ENCODE assay signal across 18 cellular contexts in genomic region chr17:338442-339192, GRCh38. TPM values are rescaled to one million over a fixed set of nuclear protein-coding genes. Genes with fewer than 3 reads are reported as not detected.
DNase-seq lines count a peak whose midpoint lies in the region; ATAC-seq, FAIRE-seq and TF ChIP-seq lines count a peak whose summit lies in the region.
"Had no signal": no experiment of that assay in that cellular context is flagged by ENCODE, and none has a peak within 500 bp of the region (broad histone marks: within the 10 kb centered on the region; RNA-seq: fewer than 3 reads in every experiment).

No MANE protein-coding gene starts in this region.

- H3K27ac Mint-ChIP-seq in natural killer cell treated with Interleukin-12 subunit alpha and Interleukin-12 subunit beta and Interleukin-15 and Interleukin-18, amount 100 ng/mL, for 72 hours, result no peak overlapping the region
- H3K27ac Mint-ChIP-seq: activated naive CD4-positive, alpha-beta T cell treated with anti-CD3 and anti-CD28 coated beads for 36 hours; B cell; stimulated activated memory B cell treated with anti-CD40 and anti-IgM and Interleukin-4, amounts not matched to agents 10 μg/mL and 1 μg/mL and 100 μg/mL, for 72 hours had no signal

- H3K27me3 Mint-ChIP-seq in natural killer cell treated with Interleukin-12 subunit alpha and Interleukin-12 subunit beta and Interleukin-15 and Interleukin-18, amount 100 ng/mL, for 72 hours, result peaks cover 0 to 9% of the 10 kb centered on the region in 2 donors

- DNase-seq in H7, result peak; percentile 62
- peak; percentile 46 for DNase-seq in RWPE2 (ENCODE audit: low spot score)
- DNase-seq in islet precursor cell, result peak; percentile 52
- peak; percentile 83 to 96 (median 92) for DNase-seq in pancreas
- DNase-seq in BE2C, result no peak
- DNase-seq in natural killer cell treated with Interleukin-12 subunit alpha and Interleukin-12 subunit beta and Interleukin-15 and Interleukin-18, amount 100 ng/mL, for 72 hours (ENCODE audit: low spot score), result no peak
- no peak for DNase-seq in iPS-NIHi11 (ENCODE audit: low spot score)
- DNase-seq: activated naive CD4-positive, alpha-beta T cell treated with anti-CD3 and anti-CD28 coated beads for 36 hours; mesendoderm; NCI-H1048; stimulated activated CD4-positive, alpha-beta T cell treated with anti-CD3 and anti-CD28 coated beads, Interleukin-2, amount 100 ng/mL, for 48 hours had no signal

- H3K9me3 ChIP-seq in RWPE2 (ENCODE audit: severe bottlenecking) (no peaks in the 10 kb centered on the region), pancreas (no peaks in the 10 kb centered on the region), BE2C (no peaks in the 10 kb centered on the region)
- H3K9me3 ChIP-seq: HAP-1, psoas muscle, SJCRH30 had no signal

- H3K36me3 ChIP-seq in H7 (replicated peaks; ENCODE audit: control insufficient read depth, insufficient read depth, low read length), result no peaks in the 10 kb centered on the region
- H3K36me3 ChIP-seq in RWPE2 (ENCODE audit: low read depth), result no peaks in the 10 kb centered on the region
- no peaks in the 10 kb centered on the region for H3K36me3 ChIP-seq in pancreas
- no peaks in the 10 kb centered on the region for H3K36me3 ChIP-seq in BE2C
- H3K36me3 ChIP-seq: HAP-1, SJCRH30 had no signal

- H3K36me3 Mint-ChIP-seq in natural killer cell treated with Interleukin-12 subunit alpha and Interleukin-12 subunit beta and Interleukin-15 and Interleukin-18, amount 100 ng/mL, for 72 hours, result no peaks in the 10 kb centered on the region

- H3K4me1 Mint-ChIP-seq in natural killer cell treated with Interleukin-12 subunit alpha and Interleukin-12 subunit beta and Interleukin-15 and Interleukin-18, amount 100 ng/mL, for 72 hours (ENCODE audit: low read depth in 2 of 2), result peaks cover 0 to 5% of the 10 kb centered on the region in 2 donors
- H3K4me1 Mint-ChIP-seq: B cell had no signal

- intact Hi-C loops in pancreas (cut with DNase I), result no loop called here

- no peak for TF ChIP-seq CTCF in RWPE2 (IDR thresholded peaks at IDR 0.05; ENCODE audit: poor library complexity, severe bottlenecking)
- TF ChIP-seq CTCF in pancreas (IDR thresholded peaks at IDR 0.05), result no peak
- TF ChIP-seq CTCF in BE2C (IDR thresholded peaks at IDR 0.05; ENCODE audit: low read depth, low read length), result no peak

- ATAC-seq in RWPE2 (ENCODE audit: low read depth), result no peak
- ATAC-seq in pancreas, result peak; percentile 67 to 73 (median 70)
- ATAC-seq in natural killer cell treated with Interleukin-12 subunit alpha and Interleukin-12 subunit beta and Interleukin-15 and Interleukin-18, amount 100 ng/mL, for 72 hours, result no peak
- no peak for ATAC-seq in HG02571 (IDR thresholded peaks at IDR 0.05; ENCODE audit: unreplicated experiment)
- ATAC-seq: psoas muscle had no signal

- H3K4me3 Mint-ChIP-seq in natural killer cell treated with Interleukin-12 subunit alpha and Interleukin-12 subunit beta and Interleukin-15 and Interleukin-18, amount 100 ng/mL, for 72 hours, result no peak overlapping the region
- H3K4me3 Mint-ChIP-seq: activated naive CD4-positive, alpha-beta T cell treated with anti-CD3 and anti-CD28 coated beads for 36 hours; B cell; central memory CD8-positive, alpha-beta T cell; stimulated activated memory B cell treated with anti-CD40 and anti-IgM and Interleukin-4, amounts not matched to agents 10 μg/mL and 1 μg/mL and 100 μg/mL, for 72 hours had no signal

- H3K4me3 ChIP-seq in H7 (ENCODE audit: insufficient read depth, low read depth, low read length) (no peak overlapping the region), RWPE2 (ENCODE audit: severe bottlenecking) (no peak overlapping the region), pancreas (peak overlapping the region in 3 of 4 donors; percentile 30 to 40 (median 35)), BE2C (ENCODE audit: low read depth, low read length) (no peak overlapping the region)
- H3K4me3 ChIP-seq: HAP-1, psoas muscle, SJCRH30 had no signal

- FAIRE-seq in pancreas (lab: Jason Lieb, UNC), result no peak

- H3K9me3 Mint-ChIP-seq in natural killer cell treated with Interleukin-12 subunit alpha and Interleukin-12 subunit beta and Interleukin-15 and Interleukin-18, amount 100 ng/mL, for 72 hours, result no peaks in the 10 kb centered on the region
- H3K9me3 Mint-ChIP-seq: activated naive CD4-positive, alpha-beta T cell treated with anti-CD3 and anti-CD28 coated beads for 36 hours; central memory CD8-positive, alpha-beta T cell; stimulated activated memory B cell treated with anti-CD40 and anti-IgM and Interleukin-4, amounts not matched to agents 10 μg/mL and 1 μg/mL and 100 μg/mL, for 72 hours had no signal

- no peak overlapping the region for H3K27ac ChIP-seq in RWPE2 (ENCODE audit: poor library complexity, severe bottlenecking)
- peak overlapping the region; percentile 95 to 97 (median 96) for H3K27ac ChIP-seq in pancreas
- H3K27ac ChIP-seq: psoas muscle, SJCRH30 had no signal

- WGBS in pancreas, 2 donors, result 19 to 23% methylated on average over 19 of the region's 19 CpGs

- peaks cover 5% of the 10 kb centered on the region; the same call in 1 of the 2 replicates for H3K27me3 ChIP-seq in H7 (ENCODE audit: control insufficient read depth, insufficient read depth, low read length)
- H3K27me3 ChIP-seq in RWPE2 (ENCODE audit: insufficient read depth, poor library complexity, severe bottlenecking), result no peaks in the 10 kb centered on the region
- H3K27me3 ChIP-seq in pancreas, result no peaks in the 10 kb centered on the region
- no peaks in the 10 kb centered on the region for H3K27me3 ChIP-seq in BE2C
- H3K27me3 ChIP-seq: SJCRH30 had no signal

- H3K4me1 ChIP-seq in RWPE2 (ENCODE audit: insufficient read depth, poor library complexity, severe bottlenecking), result no peaks in the 10 kb centered on the region
- peaks cover 17 to 35% (median 23%) of the 10 kb centered on the region in 3 donors for H3K4me1 ChIP-seq in pancreas
- no peaks in the 10 kb centered on the region for H3K4me1 ChIP-seq in BE2C
- H3K4me1 ChIP-seq: HAP-1 had no signal

RNA-seq across cellular contexts. Expression of gene RPH3AL, which starts 14.0 kb away (rescaled TPM):
- total RNA-seq in H7 (2014; rRNA removed; shearing (Covaris generic)), result 1.3 and 2.8 TPM in 2 replicates
- total RNA-seq in pancreas, result 10 to 100 TPM; 45.1 to 89.1 (median 61.7) TPM
- 10 to 100 TPM; 43.4 to 46.5 TPM for polyA plus RNA-seq in pancreas
- polyA plus RNA-seq in BE2C (2012; ENCODE audit: insufficient read depth, insufficient read length, low read depth), result 1.7 TPM
- 1 to 10 TPM; 2.6 to 6.8 TPM for total RNA-seq in natural killer cell treated with Interleukin-12 subunit alpha and Interleukin-12 subunit beta and Interleukin-15 and Interleukin-18, amount 100 ng/mL, for 72 hours

Comparison
In these comparisons a context has a peak if more than half of its experiments do, and no peak if none do; other contexts are left out.
1. DNase-seq: peak in H7 (single experiment), RWPE2 (single experiment), islet precursor cell (single experiment) and pancreas (6 of 6); none in BE2C (single experiment), natural killer cell treated with Interleukin-12 subunit alpha and Interleukin-12 subunit beta and Interleukin-15 and Interleukin-18, amount 100 ng/mL, for 72 hours (single experiment) and iPS-NIHi11 (single experiment).
2. H3K4me3 ChIP-seq: peak in pancreas (3 of 4); none in H7 (single experiment), RWPE2 (single experiment) and BE2C (single experiment).
3. ATAC-seq: peak in pancreas (4 of 4); none in RWPE2 (single experiment), natural killer cell treated with Interleukin-12 subunit alpha and Interleukin-12 subunit beta and Interleukin-15 and Interleukin-18, amount 100 ng/mL, for 72 hours (0 of 2) and HG02571 (single experiment).
4. RNA of gene RPH3AL, which starts 14.0 kb away (total RNA-seq): 45.1 to 89.1 TPM in pancreas; 2.6 to 6.8 TPM in natural killer cell treated with Interleukin-12 subunit alpha and Interleukin-12 subunit beta and Interleukin-15 and Interleukin-18, amount 100 ng/mL, for 72 hours and 1.3 to 2.8 TPM in H7; every median in the first group is over 4 times any median in the second.